25 cellular contexts compared by ENCODE assay signal in the genomic region with DNA sequence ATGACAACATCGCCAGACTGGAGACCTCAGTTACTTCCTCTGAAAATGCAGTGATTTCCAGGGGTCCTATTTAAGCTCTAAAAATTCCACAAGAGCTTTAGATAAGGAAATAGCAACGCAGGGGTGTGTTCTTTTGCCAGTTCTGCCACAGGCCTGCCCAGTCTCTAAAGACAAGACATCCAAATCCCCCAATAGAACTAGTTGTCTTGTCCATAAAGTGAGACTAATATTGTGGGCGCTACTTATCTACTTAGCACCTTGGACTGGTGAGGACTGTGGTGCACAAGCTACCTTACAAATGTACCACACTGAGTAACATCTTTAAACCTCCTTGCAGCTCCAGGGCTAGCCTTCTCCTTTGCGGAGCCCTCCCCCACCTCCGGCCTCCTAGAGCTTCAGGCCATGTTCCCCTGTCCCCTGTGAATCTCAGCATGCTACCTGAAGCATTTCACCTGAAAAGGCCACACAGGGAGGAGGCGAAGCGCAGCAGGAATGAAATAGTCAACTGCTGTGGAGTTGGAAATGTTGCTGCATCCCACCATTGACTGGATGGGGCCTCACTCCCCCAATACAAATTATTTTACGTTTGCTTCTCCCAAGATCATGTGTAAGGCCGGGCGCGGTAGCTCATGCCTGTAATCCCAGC. TPM values are rescaled to one million over a fixed set of nuclear protein-coding genes. Genes with fewer than 3 reads are reported as not detected.
"Had no signal": no experiment of that assay in that cellular context is flagged by ENCODE, and none has a peak within 500 bp of the region (broad histone marks: within the 10 kb centered on the region; RNA-seq: fewer than 3 reads in every experiment).

No MANE protein-coding gene starts in this region.

- H3K9me3 ChIP-seq: gastrocnemius medialis, ovary, right lobe of liver, thoracic aorta, upper lobe of right lung had no signal

- H3K36me3 ChIP-seq: gastrocnemius medialis, ovary, right lobe of liver, thoracic aorta, upper lobe of right lung had no signal

- H3K4me3 ChIP-seq: gastrocnemius medialis, lung, ovary, right lobe of liver, smooth muscle cell, thoracic aorta, upper lobe of right lung had no signal

- H3K4me1 Mint-ChIP-seq: stimulated activated effector memory CD8-positive, alpha-beta T cell treated with anti-CD3 and anti-CD28 coated beads, Interleukin-12 subunit alpha, Interleukin-12 subunit beta, amount 100 ng/mL, for 72 hours had no signal

- DNase-seq: activated CD4-positive, alpha-beta T cell treated with anti-CD3 and anti-CD28 coated beads for 1 hour; cerebellar nuclear complex; cortex of kidney; effector CD4-positive, alpha-beta T cell; gastrocnemius medialis; head of caudate nucleus; kidney; midbrain; ovary; stimulated activated CD4-positive, alpha-beta T cell treated with anti-CD3 and anti-CD28 coated beads, Interleukin-4, amount 100 ng/mL, for 24 hours; SW 1271; T-helper 2 cell; upper lobe of right lung had no signal

- H3K4me3 Mint-ChIP-seq: activated naive CD8-positive, alpha-beta T cell; stimulated activated effector memory CD8-positive, alpha-beta T cell treated with anti-CD3 and anti-CD28 coated beads, Interleukin-12 subunit alpha, Interleukin-12 subunit beta, amount 100 ng/mL, for 72 hours had no signal

- H3K27ac ChIP-seq: gastrocnemius medialis, thoracic aorta, upper lobe of right lung, VCaP had no signal

- ATAC-seq: esophagus mucosa; gastrocnemius medialis; stimulated activated effector memory CD8-positive, alpha-beta T cell treated with anti-CD3 and anti-CD28 coated beads, Interleukin-12 subunit alpha, Interleukin-12 subunit beta, amount 100 ng/mL, for 72 hours; upper lobe of right lung had no signal

- H3K9me3 Mint-ChIP-seq: stimulated activated effector memory CD8-positive, alpha-beta T cell treated with anti-CD3 and anti-CD28 coated beads, Interleukin-12 subunit alpha, Interleukin-12 subunit beta, amount 100 ng/mL, for 72 hours had no signal

- H3K36me3 Mint-ChIP-seq: activated naive CD8-positive, alpha-beta T cell; stimulated activated effector memory CD8-positive, alpha-beta T cell treated with anti-CD3 and anti-CD28 coated beads, Interleukin-12 subunit alpha, Interleukin-12 subunit beta, amount 100 ng/mL, for 72 hours had no signal

- H3K27ac Mint-ChIP-seq: activated naive CD8-positive, alpha-beta T cell; stimulated activated effector memory CD8-positive, alpha-beta T cell treated with anti-CD3 and anti-CD28 coated beads, Interleukin-12 subunit alpha, Interleukin-12 subunit beta, amount 100 ng/mL, for 72 hours had no signal

- H3K27me3 ChIP-seq: gastrocnemius medialis, ovary, right lobe of liver, upper lobe of right lung had no signal

- H3K27me3 Mint-ChIP-seq: activated naive CD8-positive, alpha-beta T cell had no signal

RNA-seq across cellular contexts. Expression of gene LRRC2, which starts 9.6 kb away (rescaled TPM):
- polyA plus RNA-seq: neural cell had no signal

RNA-seq across cellular contexts. Expression of gene FAM240A, which starts 36.6 kb away (rescaled TPM):
- total RNA-seq: bronchial epithelial cell, esophagus mucosa, left lobe of liver, lung, pulmonary artery endothelial cell, right lobe of liver, smooth muscle cell, thoracic aorta, upper lobe of right lung had no signal
- polyA plus RNA-seq: lung, neural cell, ovary, smooth muscle cell had no signal
